In the genomic region with DNA sequence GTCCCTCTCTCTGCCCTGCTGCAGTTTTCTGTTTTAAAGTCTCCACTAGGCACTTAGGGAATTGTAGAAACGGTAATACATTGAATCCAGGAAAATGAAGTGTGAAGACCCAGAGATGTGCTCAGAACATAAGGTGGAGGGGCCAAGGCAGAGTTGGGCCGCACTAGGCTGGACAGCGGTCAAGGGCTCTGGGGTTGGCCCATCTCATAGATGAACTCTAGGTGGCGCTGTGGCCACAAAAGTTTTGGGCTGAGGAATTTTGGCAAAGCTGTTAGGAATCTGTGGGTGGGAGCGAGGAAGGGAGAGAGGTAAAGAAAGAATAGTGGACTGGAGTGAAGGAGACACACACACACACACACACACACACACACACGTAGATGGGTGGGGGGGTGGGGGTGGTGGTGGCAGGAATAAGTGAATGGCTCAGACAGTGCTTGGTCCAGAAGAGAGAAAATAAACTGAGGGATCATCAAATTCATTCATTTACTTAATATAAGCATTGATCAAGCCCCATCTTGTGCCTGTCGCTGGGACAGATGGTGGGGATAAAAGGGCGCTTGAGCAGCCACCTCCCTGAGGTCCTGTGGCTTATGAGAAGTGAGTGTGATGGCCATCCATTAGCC, we compare ENCODE assay signal across 8 cellular contexts.
DNase-seq lines count a peak whose midpoint lies in the region; ATAC-seq and TF ChIP-seq lines count a peak whose summit lies in the region.

No MANE protein-coding gene starts in this region.

- no peaks in the 10 kb centered on the region for H3K9me3 ChIP-seq in AG04450 (ENCODE audit: control insufficient read depth, insufficient read depth, low read length)
- H3K9me3 ChIP-seq in SJSA1 (replicated peaks): no peaks in the 10 kb centered on the region; the same call in 1 of the 2 replicates

- H3K27ac ChIP-seq in AG04450 (ENCODE audit: low read depth, low read length): no peak overlapping the region
- no peak overlapping the region for H3K27ac ChIP-seq in SJSA1

- DNase-seq in AG04450 (ENCODE audit: low read depth, low spot score) (no peak), HCEC 1CT (peak; percentile 5), SJSA1 (ENCODE audit: low read depth in 1 of 2, low spot score in 2 of 2) (peak; percentile 61 to 72), foreskin melanocyte (peak; percentile 25), renal cortical epithelial cell (ENCODE audit: low read depth) (peak; percentile 50)
- DNase-seq in stimulated activated naive CD8-positive, alpha-beta T cell treated with anti-CD3 and anti-CD28 coated beads, Interleukin-15, Interleukin-2, amounts not matched to agents 100 U/mL and 50 U/mL, for 24 hours: no peak

- no peaks in the 10 kb centered on the region for H3K4me1 ChIP-seq in SJSA1 (replicated peaks)

- H3K27me3 ChIP-seq in AG04450 (ENCODE audit: control insufficient read depth, insufficient read depth, low read length) (no peaks in the 10 kb centered on the region), SJSA1 (replicated peaks) (no peaks in the 10 kb centered on the region; the same call in 1 of the 2 replicates)

- H3K4me3 ChIP-seq in AG04450 (ENCODE audit: low read depth, low read length) (no peak overlapping the region), SJSA1 (no peak overlapping the region)

- TF ChIP-seq CTCF in AG04450 (IDR thresholded peaks at IDR 0.05; ENCODE audit: low read depth, low read length): peak; percentile 72

- POLR2A ChIA-PET in AG04450 (lab: Yijun Ruan, JAX): no interaction called here

- CTCF ChIA-PET in AG04450 (lab: Charles Lee): interaction anchor here (0.6 to 2.5 kb wide), 10 partner anchors 8 to 560 kb away, joined by 3 to 30 read pairs (median 4); no protein-coding TSS in a partner anchor

- no peaks in the 10 kb centered on the region for H3K36me3 ChIP-seq in SJSA1

- ATAC-seq in GM21723 (IDR thresholded peaks at IDR 0.05; ENCODE audit: unreplicated experiment): no peak
- ATAC-seq in HG02623 (IDR thresholded peaks at IDR 0.05; ENCODE audit: unreplicated experiment): no peak
- no peak for ATAC-seq in stimulated activated naive CD8-positive, alpha-beta T cell treated with anti-CD3 and anti-CD28 coated beads, Interleukin-15, Interleukin-2, amounts not matched to agents 100 U/mL and 50 U/mL, for 24 hours

Comparison
In these comparisons a context has a peak if more than half of its experiments do, and no peak if none do; other contexts are left out.
1. DNase-seq: peak in HCEC 1CT (single experiment), SJSA1 (2 of 2), foreskin melanocyte (single experiment) and renal cortical epithelial cell (single experiment); none in AG04450 (single experiment) and stimulated activated naive CD8-positive, alpha-beta T cell treated with anti-CD3 and anti-CD28 coated beads, Interleukin-15, Interleukin-2, amounts not matched to agents 100 U/mL and 50 U/mL, for 24 hours (single experiment).